ENCODE assay signal across 22 cellular contexts in genomic region chr2:173137616-173138015, GRCh38.
"Had no signal": no experiment of that assay in that cellular context is flagged by ENCODE, and none has a peak within 500 bp of the region (broad histone marks: within the 10 kb centered on the region; RNA-seq: fewer than 3 reads in every experiment).

No MANE protein-coding gene starts in this region.

- H2AFZ ChIP-seq: hepatocyte had no signal

- H3K27ac Mint-ChIP-seq: activated B cell treated with CpG ODN at 0.5 μM for 24 hours; activated CD4-positive, alpha-beta T cell treated with anti-CD3 and anti-CD28 coated beads for 36 hours; activated naive CD4-positive, alpha-beta T cell treated with anti-CD3 and anti-CD28 coated beads for 36 hours; memory B cell; progenitor cell of endocrine pancreas; stimulated activated naive CD8-positive, alpha-beta T cell treated with anti-CD3 and anti-CD28 coated beads, Interleukin-15, Interleukin-2, amounts not matched to agents 100 ng/mL and 50 ng/mL, for 24 hours; T-cell had no signal

- H3K9me3 ChIP-seq: thyroid gland had no signal

- H3K4me1 ChIP-seq: body of pancreas, thyroid gland had no signal

- H3K36me3 ChIP-seq: thyroid gland had no signal

- H3K4me1 Mint-ChIP-seq: activated B cell treated with CpG ODN at 0.5 μM for 24 hours had no signal

- H3K27me3 Mint-ChIP-seq: activated B cell treated with CpG ODN at 0.5 μM for 24 hours, memory B cell, naive B cell, progenitor cell of endocrine pancreas had no signal

- H3K27me3 ChIP-seq: body of pancreas, hepatocyte, thyroid gland had no signal

- DNase-seq: activated B cell treated with CpG ODN at 0.5 μM for 24 hours; activated CD4-positive, alpha-beta T cell treated with anti-CD3 and anti-CD28 coated beads for 36 hours; activated CD4-positive, alpha-beta T cell treated with anti-CD3 and anti-CD28 coated beads, Interleukin-2, amount 50 U/mL, for 4 hours; activated effector memory CD4-positive, alpha-beta T cell treated with Interleukin-2 at 50 U/mL for 16 hours; activated naive CD4-positive, alpha-beta T cell treated with anti-CD3 and anti-CD28 coated beads for 36 hours; activated T-cell treated with anti-CD3 and anti-CD28 coated beads, Interleukin-2, amount 50 U/mL, for 48 hours; anterior cingulate cortex; body of pancreas; dermis blood vessel endothelial cell; effector CD8-positive, alpha-beta T cell; erythroblast; foreskin melanocyte; glutamatergic neuron; naive B cell; substantia nigra; T-cell; T1000; thyroid gland had no signal

- H3K4me3 ChIP-seq: body of pancreas, hepatocyte, thyroid gland had no signal

- H3K4me2 ChIP-seq: hepatocyte had no signal

- H3K4me3 Mint-ChIP-seq: activated B cell treated with CpG ODN at 0.5 μM for 24 hours; activated CD4-positive, alpha-beta T cell treated with anti-CD3 and anti-CD28 coated beads for 36 hours; activated naive CD4-positive, alpha-beta T cell treated with anti-CD3 and anti-CD28 coated beads for 36 hours; memory B cell; naive B cell; stimulated activated naive CD8-positive, alpha-beta T cell treated with anti-CD3 and anti-CD28 coated beads, Interleukin-15, Interleukin-2, amounts not matched to agents 100 ng/mL and 50 ng/mL, for 24 hours had no signal

- H3K27ac ChIP-seq: body of pancreas, hepatocyte, thyroid gland had no signal

- ATAC-seq: activated CD4-positive, alpha-beta T cell treated with anti-CD3 and anti-CD28 coated beads for 36 hours; body of pancreas; T-cell had no signal

- H3K36me3 Mint-ChIP-seq: T-cell had no signal
